ENCODE assay signal across 1 cellular context in the genomic region with DNA sequence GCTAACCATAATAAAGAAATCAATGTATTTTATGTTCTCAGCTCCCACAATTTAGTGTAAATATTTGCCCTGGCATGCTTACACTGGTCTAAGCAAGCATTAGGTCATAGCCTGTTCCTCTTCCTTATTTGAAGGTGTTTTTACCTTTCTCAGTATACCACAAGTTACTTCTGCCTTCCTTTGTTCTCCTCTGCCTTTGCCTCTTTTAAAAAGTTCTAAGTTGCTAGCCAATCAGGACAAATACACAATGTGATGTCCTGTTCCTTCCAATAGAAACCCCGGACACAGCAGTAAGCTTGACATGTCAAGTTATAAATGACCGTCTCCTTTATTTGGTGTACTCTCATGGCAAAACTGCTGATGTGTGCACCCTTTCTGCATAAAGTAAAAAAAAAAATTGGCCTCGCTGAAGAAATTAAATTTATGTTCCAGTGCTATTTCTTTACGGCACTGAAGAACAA.
A peak's percentile ranks its signal among the peaks of the same experiment; 100 is the strongest.
TF ChIP-seq lines count a peak whose summit lies in the region.

No MANE protein-coding gene starts in this region.

TF ChIP-seq in HepG2, 621 proteins besides CTCF, POLR2A, EP300 and RAD21 (continued from another document and continues in another):
- TF ChIP-seq, protein P1, sequence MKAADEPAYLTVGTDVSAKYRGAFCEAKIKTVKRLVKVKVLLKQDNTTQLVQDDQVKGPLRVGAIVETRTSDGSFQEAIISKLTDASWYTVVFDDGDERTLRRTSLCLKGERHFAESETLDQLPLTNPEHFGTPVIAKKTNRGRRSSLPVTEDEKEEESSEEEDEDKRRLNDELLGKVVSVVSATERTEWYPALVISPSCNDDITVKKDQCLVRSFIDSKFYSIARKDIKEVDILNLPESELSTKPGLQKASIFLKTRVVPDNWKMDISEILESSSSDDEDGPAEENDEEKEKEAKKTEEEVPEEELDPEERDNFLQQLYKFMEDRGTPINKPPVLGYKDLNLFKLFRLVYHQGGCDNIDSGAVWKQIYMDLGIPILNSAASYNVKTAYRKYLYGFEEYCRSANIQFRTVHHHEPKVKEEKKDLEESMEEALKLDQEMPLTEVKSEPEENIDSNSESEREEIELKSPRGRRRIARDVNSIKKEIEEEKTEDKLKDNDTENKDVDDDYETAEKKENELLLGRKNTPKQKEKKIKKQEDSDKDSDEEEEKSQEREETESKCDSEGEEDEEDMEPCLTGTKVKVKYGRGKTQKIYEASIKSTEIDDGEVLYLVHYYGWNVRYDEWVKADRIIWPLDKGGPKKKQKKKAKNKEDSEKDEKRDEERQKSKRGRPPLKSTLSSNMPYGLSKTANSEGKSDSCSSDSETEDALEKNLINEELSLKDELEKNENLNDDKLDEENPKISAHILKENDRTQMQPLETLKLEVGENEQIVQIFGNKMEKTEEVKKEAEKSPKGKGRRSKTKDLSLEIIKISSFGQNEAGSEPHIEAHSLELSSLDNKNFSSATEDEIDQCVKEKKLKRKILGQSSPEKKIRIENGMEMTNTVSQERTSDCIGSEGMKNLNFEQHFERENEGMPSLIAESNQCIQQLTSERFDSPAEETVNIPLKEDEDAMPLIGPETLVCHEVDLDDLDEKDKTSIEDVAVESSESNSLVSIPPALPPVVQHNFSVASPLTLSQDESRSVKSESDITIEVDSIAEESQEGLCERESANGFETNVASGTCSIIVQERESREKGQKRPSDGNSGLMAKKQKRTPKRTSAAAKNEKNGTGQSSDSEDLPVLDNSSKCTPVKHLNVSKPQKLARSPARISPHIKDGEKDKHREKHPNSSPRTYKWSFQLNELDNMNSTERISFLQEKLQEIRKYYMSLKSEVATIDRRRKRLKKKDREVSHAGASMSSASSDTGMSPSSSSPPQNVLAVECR (CRISPR knock-in tag; IDR thresholded peaks at IDR 0.05; ENCODE audit: borderline replicate concordance), result no peak
- TF ChIP-seq, protein P2, sequence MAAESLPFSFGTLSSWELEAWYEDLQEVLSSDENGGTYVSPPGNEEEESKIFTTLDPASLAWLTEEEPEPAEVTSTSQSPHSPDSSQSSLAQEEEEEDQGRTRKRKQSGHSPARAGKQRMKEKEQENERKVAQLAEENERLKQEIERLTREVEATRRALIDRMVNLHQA (CRISPR knock-in tag; IDR thresholded peaks at IDR 0.05), result no peak
- TF ChIP-seq, protein P3, sequence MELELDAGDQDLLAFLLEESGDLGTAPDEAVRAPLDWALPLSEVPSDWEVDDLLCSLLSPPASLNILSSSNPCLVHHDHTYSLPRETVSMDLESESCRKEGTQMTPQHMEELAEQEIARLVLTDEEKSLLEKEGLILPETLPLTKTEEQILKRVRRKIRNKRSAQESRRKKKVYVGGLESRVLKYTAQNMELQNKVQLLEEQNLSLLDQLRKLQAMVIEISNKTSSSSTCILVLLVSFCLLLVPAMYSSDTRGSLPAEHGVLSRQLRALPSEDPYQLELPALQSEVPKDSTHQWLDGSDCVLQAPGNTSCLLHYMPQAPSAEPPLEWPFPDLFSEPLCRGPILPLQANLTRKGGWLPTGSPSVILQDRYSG (CRISPR knock-in tag; IDR thresholded peaks at IDR 0.05), result no peak
- no peak for TF ChIP-seq TBP (CRISPR knock-in tag; IDR thresholded peaks at IDR 0.05)
- TF ChIP-seq, protein P4, sequence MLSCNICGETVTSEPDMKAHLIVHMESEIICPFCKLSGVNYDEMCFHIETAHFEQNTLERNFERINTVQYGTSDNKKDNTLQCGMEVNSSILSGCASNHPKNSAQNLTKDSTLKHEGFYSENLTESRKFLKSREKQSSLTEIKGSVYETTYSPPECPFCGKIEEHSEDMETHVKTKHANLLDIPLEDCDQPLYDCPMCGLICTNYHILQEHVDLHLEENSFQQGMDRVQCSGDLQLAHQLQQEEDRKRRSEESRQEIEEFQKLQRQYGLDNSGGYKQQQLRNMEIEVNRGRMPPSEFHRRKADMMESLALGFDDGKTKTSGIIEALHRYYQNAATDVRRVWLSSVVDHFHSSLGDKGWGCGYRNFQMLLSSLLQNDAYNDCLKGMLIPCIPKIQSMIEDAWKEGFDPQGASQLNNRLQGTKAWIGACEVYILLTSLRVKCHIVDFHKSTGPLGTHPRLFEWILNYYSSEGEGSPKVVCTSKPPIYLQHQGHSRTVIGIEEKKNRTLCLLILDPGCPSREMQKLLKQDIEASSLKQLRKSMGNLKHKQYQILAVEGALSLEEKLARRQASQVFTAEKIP (CRISPR knock-in tag; IDR thresholded peaks at IDR 0.05; ENCODE audit: borderline replicate concordance), result no peak
- no peak for TF ChIP-seq ZNF589 (CRISPR knock-in tag; conservative IDR thresholded peaks at IDR 0.05)
- TF ChIP-seq ZNF790 (CRISPR knock-in tag; IDR thresholded peaks at IDR 0.05; ENCODE audit: borderline replicate concordance), result no peak
- TF ChIP-seq NFIC (IDR thresholded peaks at IDR 0.05; ENCODE audit: low read length), result peak; percentile 22; the same call in 1 of the 2 replicates
- TF ChIP-seq ZNF207 (IDR thresholded peaks at IDR 0.05; ENCODE audit: borderline replicate concordance), result no peak
- TF ChIP-seq CENPX (CRISPR knock-in tag; IDR thresholded peaks at IDR 0.05), result no peak
- no peak for TF ChIP-seq ZFYVE20 (CRISPR knock-in tag; IDR thresholded peaks at IDR 0.05; ENCODE audit: borderline replicate concordance, low read depth)
- TF ChIP-seq, protein P5, sequence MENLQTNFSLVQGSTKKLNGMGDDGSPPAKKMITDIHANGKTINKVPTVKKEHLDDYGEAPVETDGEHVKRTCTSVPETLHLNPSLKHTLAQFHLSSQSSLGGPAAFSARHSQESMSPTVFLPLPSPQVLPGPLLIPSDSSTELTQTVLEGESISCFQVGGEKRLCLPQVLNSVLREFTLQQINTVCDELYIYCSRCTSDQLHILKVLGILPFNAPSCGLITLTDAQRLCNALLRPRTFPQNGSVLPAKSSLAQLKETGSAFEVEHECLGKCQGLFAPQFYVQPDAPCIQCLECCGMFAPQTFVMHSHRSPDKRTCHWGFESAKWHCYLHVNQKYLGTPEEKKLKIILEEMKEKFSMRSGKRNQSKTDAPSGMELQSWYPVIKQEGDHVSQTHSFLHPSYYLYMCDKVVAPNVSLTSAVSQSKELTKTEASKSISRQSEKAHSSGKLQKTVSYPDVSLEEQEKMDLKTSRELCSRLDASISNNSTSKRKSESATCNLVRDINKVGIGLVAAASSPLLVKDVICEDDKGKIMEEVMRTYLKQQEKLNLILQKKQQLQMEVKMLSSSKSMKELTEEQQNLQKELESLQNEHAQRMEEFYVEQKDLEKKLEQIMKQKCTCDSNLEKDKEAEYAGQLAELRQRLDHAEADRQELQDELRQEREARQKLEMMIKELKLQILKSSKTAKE (CRISPR knock-in tag; IDR thresholded peaks at IDR 0.05; ENCODE audit: borderline replicate concordance), result no peak
- no peak for TF ChIP-seq ZNF180 (CRISPR knock-in tag; IDR thresholded peaks at IDR 0.05; ENCODE audit: borderline replicate concordance, low read depth)
- no peak for TF ChIP-seq ZFP36 (IDR thresholded peaks at IDR 0.05; ENCODE audit: borderline replicate concordance, low read depth, low read length, partially characterized antibody)
- no peak for TF ChIP-seq ZFP36L2 (CRISPR knock-in tag; IDR thresholded peaks at IDR 0.05)
- no peak for TF ChIP-seq RFX5 (IDR thresholded peaks at IDR 0.05; ENCODE audit: low read depth, low read length)
- TF ChIP-seq, protein P6, sequence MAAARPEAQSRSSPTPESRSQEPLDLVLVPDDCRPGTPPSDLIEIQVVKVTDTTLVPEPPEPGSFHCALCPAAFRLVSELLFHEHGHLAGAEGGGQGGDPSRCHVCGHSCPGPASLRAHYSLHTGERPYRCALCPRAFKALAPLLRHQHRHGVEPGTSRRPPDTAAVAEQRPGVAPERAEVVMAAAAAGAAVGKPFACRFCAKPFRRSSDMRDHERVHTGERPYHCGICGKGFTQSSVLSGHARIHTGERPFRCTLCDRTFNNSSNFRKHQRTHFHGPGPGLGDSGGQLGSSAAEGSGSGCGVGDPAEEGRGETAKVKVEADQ (CRISPR knock-in tag; IDR thresholded peaks at IDR 0.05; ENCODE audit: borderline replicate concordance), result no peak
- TF ChIP-seq, protein P7, sequence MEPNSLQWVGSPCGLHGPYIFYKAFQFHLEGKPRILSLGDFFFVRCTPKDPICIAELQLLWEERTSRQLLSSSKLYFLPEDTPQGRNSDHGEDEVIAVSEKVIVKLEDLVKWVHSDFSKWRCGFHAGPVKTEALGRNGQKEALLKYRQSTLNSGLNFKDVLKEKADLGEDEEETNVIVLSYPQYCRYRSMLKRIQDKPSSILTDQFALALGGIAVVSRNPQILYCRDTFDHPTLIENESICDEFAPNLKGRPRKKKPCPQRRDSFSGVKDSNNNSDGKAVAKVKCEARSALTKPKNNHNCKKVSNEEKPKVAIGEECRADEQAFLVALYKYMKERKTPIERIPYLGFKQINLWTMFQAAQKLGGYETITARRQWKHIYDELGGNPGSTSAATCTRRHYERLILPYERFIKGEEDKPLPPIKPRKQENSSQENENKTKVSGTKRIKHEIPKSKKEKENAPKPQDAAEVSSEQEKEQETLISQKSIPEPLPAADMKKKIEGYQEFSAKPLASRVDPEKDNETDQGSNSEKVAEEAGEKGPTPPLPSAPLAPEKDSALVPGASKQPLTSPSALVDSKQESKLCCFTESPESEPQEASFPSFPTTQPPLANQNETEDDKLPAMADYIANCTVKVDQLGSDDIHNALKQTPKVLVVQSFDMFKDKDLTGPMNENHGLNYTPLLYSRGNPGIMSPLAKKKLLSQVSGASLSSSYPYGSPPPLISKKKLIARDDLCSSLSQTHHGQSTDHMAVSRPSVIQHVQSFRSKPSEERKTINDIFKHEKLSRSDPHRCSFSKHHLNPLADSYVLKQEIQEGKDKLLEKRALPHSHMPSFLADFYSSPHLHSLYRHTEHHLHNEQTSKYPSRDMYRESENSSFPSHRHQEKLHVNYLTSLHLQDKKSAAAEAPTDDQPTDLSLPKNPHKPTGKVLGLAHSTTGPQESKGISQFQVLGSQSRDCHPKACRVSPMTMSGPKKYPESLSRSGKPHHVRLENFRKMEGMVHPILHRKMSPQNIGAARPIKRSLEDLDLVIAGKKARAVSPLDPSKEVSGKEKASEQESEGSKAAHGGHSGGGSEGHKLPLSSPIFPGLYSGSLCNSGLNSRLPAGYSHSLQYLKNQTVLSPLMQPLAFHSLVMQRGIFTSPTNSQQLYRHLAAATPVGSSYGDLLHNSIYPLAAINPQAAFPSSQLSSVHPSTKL (CRISPR knock-in tag; IDR thresholded peaks at IDR 0.05), result peak; percentile 83
- TF ChIP-seq, protein P8, sequence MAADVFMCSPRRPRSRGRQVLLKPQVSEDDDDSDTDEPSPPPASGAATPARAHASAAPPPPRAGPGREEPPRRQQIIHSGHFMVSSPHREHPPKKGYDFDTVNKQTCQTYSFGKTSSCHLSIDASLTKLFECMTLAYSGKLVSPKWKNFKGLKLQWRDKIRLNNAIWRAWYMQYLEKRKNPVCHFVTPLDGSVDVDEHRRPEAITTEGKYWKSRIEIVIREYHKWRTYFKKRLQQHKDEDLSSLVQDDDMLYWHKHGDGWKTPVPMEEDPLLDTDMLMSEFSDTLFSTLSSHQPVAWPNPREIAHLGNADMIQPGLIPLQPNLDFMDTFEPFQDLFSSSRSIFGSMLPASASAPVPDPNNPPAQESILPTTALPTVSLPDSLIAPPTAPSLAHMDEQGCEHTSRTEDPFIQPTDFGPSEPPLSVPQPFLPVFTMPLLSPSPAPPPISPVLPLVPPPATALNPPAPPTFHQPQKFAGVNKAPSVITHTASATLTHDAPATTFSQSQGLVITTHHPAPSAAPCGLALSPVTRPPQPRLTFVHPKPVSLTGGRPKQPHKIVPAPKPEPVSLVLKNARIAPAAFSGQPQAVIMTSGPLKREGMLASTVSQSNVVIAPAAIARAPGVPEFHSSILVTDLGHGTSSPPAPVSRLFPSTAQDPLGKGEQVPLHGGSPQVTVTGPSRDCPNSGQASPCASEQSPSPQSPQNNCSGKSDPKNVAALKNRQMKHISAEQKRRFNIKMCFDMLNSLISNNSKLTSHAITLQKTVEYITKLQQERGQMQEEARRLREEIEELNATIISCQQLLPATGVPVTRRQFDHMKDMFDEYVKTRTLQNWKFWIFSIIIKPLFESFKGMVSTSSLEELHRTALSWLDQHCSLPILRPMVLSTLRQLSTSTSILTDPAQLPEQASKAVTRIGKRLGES (CRISPR knock-in tag; IDR thresholded peaks at IDR 0.05; ENCODE audit: borderline replicate concordance), result no peak
- no peak for TF ChIP-seq ZBTB42 (CRISPR knock-in tag; IDR thresholded peaks at IDR 0.05)
- TF ChIP-seq AKAP8 (CRISPR knock-in tag; IDR thresholded peaks at IDR 0.05), result no peak
- TF ChIP-seq, protein P9, sequence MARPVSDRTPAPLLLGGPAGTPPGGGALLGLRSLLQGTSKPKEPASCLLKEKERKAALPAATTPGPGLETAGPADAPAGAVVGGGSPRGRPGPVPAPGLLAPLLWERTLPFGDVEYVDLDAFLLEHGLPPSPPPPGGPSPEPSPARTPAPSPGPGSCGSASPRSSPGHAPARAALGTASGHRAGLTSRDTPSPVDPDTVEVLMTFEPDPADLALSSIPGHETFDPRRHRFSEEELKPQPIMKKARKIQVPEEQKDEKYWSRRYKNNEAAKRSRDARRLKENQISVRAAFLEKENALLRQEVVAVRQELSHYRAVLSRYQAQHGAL (CRISPR knock-in tag; IDR thresholded peaks at IDR 0.05; ENCODE audit: not compliant biosample characterization), result no peak
- TF ChIP-seq, protein P10, sequence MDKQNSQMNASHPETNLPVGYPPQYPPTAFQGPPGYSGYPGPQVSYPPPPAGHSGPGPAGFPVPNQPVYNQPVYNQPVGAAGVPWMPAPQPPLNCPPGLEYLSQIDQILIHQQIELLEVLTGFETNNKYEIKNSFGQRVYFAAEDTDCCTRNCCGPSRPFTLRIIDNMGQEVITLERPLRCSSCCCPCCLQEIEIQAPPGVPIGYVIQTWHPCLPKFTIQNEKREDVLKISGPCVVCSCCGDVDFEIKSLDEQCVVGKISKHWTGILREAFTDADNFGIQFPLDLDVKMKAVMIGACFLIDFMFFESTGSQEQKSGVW (CRISPR knock-in tag; IDR thresholded peaks at IDR 0.05; ENCODE audit: borderline replicate concordance), result no peak
- TF ChIP-seq ZNF558 (CRISPR knock-in tag; IDR thresholded peaks at IDR 0.05; ENCODE audit: borderline replicate concordance), result no peak
- TF ChIP-seq TOE1 (CRISPR knock-in tag; IDR thresholded peaks at IDR 0.05), result no peak
- TF ChIP-seq ATF7-NPFF (CRISPR knock-in tag; IDR thresholded peaks at IDR 0.05; ENCODE audit: low read depth), result no peak
- TF ChIP-seq ZNF672 (CRISPR knock-in tag; IDR thresholded peaks at IDR 0.05), result no peak
- TF ChIP-seq ZZZ3 (CRISPR knock-in tag; IDR thresholded peaks at IDR 0.05; ENCODE audit: borderline replicate concordance), result no peak
